In the genomic region with DNA sequence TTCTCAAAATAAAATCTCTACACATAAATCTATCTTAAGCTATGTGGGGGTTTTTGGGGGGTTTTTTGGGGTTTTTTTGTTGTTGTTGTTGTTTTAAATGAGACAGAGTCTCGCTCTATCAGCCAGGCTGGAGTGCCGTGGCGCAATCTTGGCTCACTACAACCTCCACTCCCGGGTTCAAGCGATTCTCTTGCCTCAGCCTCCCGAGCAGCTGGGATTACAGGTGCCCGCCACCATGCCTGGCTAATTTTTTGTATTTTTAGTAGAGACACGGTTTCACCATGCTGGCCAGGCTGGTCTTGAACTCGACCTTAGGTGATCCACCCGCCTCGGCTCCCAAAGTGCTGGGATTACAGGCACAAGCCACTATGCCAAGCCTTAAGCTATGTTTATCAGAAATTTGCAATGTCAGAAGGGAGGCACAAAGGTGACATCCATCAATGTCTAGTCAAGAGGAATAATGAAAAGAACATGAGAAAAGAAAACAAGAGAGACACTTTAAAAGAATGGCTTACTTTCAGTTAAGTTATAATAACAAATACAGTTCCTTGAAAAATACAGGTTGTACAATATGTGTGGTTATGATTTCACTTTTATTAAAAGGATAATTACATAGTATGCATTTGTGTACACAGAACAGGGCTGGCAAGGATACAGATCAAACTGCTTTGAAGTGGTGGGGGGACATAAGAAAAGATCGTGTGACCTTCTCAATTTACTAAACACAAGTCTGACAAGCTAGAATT, we compare ENCODE assay signal across 1 cellular context.
TF ChIP-seq lines count a peak whose summit lies in the region.

No MANE protein-coding gene starts in this region.

TF ChIP-seq in GM12878, 131 proteins besides CTCF, POLR2A, EP300 and RAD21 (continued from another document and continues in another):
- TF ChIP-seq, protein P1, sequence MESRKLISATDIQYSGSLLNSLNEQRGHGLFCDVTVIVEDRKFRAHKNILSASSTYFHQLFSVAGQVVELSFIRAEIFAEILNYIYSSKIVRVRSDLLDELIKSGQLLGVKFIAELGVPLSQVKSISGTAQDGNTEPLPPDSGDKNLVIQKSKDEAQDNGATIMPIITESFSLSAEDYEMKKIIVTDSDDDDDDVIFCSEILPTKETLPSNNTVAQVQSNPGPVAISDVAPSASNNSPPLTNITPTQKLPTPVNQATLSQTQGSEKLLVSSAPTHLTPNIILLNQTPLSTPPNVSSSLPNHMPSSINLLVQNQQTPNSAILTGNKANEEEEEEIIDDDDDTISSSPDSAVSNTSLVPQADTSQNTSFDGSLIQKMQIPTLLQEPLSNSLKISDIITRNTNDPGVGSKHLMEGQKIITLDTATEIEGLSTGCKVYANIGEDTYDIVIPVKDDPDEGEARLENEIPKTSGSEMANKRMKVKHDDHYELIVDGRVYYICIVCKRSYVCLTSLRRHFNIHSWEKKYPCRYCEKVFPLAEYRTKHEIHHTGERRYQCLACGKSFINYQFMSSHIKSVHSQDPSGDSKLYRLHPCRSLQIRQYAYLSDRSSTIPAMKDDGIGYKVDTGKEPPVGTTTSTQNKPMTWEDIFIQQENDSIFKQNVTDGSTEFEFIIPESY (IDR thresholded peaks at IDR 0.05) = peak; percentile 72
- TF ChIP-seq, protein P2, sequence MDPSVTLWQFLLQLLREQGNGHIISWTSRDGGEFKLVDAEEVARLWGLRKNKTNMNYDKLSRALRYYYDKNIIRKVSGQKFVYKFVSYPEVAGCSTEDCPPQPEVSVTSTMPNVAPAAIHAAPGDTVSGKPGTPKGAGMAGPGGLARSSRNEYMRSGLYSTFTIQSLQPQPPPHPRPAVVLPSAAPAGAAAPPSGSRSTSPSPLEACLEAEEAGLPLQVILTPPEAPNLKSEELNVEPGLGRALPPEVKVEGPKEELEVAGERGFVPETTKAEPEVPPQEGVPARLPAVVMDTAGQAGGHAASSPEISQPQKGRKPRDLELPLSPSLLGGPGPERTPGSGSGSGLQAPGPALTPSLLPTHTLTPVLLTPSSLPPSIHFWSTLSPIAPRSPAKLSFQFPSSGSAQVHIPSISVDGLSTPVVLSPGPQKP (IDR thresholded peaks at IDR 0.05; ENCODE audit: low read depth, low read length) = no peak
- TF ChIP-seq RB1 (IDR thresholded peaks at IDR 0.05; ENCODE audit: borderline replicate concordance) (0 out of 2 replicates have a peak, but pooled peaks have one; percentile 28), ZNF207 (IDR thresholded peaks at IDR 0.05; ENCODE audit: borderline replicate concordance) (no peak), SUZ12 (IDR thresholded peaks at IDR 0.05; ENCODE audit: unreplicated experiment) (no peak), ESRRA (IDR thresholded peaks at IDR 0.05; ENCODE audit: low read length) (no peak), NFIC (IDR thresholded peaks at IDR 0.05; ENCODE audit: low read depth, low read length) (peak; percentile 24; the same call in 1 of the 2 replicates), CHD2 (IDR thresholded peaks at IDR 0.05; ENCODE audit: borderline replicate concordance, low read depth, low read length) (no peak), ETV6 (conservative IDR thresholded peaks at IDR 0.05 in 1 of 2, IDR thresholded peaks at IDR 0.05 in 1 of 2; ENCODE audit: borderline replicate concordance in 1 of 2, low read depth in 1 of 2) (no peak), JUNB (IDR thresholded peaks at IDR 0.05) (no peak), CEBPB (IDR thresholded peaks at IDR 0.05; ENCODE audit: borderline replicate concordance in 1 of 2, low read depth in 2 of 2, low read length in 2 of 2) (no peak), MEF2A (IDR thresholded peaks at IDR 0.05; ENCODE audit: insufficient read depth, low read depth, low read length) (0 out of 2 replicates have a peak, but pooled peaks have one; percentile 33), IRF4 (IDR thresholded peaks at IDR 0.05; ENCODE audit: low read depth, low read length) (no peak), NR2C1 (IDR thresholded peaks at IDR 0.05) (no peak), HDGF (IDR thresholded peaks at IDR 0.05) (peak; percentile 71; the same call in 1 of the 2 replicates), STAT1 (conservative IDR thresholded peaks at IDR 0.05) (no peak)
- TF ChIP-seq, protein P3, sequence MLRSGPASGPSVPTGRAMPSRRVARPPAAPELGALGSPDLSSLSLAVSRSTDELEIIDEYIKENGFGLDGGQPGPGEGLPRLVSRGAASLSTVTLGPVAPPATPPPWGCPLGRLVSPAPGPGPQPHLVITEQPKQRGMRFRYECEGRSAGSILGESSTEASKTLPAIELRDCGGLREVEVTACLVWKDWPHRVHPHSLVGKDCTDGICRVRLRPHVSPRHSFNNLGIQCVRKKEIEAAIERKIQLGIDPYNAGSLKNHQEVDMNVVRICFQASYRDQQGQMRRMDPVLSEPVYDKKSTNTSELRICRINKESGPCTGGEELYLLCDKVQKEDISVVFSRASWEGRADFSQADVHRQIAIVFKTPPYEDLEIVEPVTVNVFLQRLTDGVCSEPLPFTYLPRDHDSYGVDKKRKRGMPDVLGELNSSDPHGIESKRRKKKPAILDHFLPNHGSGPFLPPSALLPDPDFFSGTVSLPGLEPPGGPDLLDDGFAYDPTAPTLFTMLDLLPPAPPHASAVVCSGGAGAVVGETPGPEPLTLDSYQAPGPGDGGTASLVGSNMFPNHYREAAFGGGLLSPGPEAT (IDR thresholded peaks at IDR 0.05; ENCODE audit: low read depth) = peak; percentile 24; the same call in 1 of the 2 replicates
- TF ChIP-seq, protein P4, sequence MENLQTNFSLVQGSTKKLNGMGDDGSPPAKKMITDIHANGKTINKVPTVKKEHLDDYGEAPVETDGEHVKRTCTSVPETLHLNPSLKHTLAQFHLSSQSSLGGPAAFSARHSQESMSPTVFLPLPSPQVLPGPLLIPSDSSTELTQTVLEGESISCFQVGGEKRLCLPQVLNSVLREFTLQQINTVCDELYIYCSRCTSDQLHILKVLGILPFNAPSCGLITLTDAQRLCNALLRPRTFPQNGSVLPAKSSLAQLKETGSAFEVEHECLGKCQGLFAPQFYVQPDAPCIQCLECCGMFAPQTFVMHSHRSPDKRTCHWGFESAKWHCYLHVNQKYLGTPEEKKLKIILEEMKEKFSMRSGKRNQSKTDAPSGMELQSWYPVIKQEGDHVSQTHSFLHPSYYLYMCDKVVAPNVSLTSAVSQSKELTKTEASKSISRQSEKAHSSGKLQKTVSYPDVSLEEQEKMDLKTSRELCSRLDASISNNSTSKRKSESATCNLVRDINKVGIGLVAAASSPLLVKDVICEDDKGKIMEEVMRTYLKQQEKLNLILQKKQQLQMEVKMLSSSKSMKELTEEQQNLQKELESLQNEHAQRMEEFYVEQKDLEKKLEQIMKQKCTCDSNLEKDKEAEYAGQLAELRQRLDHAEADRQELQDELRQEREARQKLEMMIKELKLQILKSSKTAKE (IDR thresholded peaks at IDR 0.05; ENCODE audit: low read depth, poor library complexity, severe bottlenecking) = no peak
- TF ChIP-seq, protein P5, sequence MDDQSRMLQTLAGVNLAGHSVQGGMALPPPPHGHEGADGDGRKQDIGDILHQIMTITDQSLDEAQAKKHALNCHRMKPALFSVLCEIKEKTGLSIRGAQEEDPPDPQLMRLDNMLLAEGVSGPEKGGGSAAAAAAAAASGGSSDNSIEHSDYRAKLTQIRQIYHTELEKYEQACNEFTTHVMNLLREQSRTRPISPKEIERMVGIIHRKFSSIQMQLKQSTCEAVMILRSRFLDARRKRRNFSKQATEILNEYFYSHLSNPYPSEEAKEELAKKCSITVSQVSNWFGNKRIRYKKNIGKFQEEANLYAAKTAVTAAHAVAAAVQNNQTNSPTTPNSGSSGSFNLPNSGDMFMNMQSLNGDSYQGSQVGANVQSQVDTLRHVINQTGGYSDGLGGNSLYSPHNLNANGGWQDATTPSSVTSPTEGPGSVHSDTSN (IDR thresholded peaks at IDR 0.05; ENCODE audit: insufficient replicate concordance, low read depth, low read length) = peak; percentile 24
- TF ChIP-seq, protein P6, sequence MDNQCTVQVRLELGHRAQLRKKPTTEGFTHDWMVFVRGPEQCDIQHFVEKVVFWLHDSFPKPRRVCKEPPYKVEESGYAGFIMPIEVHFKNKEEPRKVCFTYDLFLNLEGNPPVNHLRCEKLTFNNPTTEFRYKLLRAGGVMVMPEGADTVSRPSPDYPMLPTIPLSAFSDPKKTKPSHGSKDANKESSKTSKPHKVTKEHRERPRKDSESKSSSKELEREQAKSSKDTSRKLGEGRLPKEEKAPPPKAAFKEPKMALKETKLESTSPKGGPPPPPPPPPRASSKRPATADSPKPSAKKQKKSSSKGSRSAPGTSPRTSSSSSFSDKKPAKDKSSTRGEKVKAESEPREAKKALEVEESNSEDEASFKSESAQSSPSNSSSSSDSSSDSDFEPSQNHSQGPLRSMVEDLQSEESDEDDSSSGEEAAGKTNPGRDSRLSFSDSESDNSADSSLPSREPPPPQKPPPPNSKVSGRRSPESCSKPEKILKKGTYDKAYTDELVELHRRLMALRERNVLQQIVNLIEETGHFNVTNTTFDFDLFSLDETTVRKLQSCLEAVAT (IDR thresholded peaks at IDR 0.05) = peak; percentile 84; the same call in 1 of the 2 replicates
- TF ChIP-seq, protein P7, sequence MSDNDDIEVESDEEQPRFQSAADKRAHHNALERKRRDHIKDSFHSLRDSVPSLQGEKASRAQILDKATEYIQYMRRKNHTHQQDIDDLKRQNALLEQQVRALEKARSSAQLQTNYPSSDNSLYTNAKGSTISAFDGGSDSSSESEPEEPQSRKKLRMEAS (IDR thresholded peaks at IDR 0.05; ENCODE audit: low read depth, low read length) = no peak
- TF ChIP-seq, protein P8, sequence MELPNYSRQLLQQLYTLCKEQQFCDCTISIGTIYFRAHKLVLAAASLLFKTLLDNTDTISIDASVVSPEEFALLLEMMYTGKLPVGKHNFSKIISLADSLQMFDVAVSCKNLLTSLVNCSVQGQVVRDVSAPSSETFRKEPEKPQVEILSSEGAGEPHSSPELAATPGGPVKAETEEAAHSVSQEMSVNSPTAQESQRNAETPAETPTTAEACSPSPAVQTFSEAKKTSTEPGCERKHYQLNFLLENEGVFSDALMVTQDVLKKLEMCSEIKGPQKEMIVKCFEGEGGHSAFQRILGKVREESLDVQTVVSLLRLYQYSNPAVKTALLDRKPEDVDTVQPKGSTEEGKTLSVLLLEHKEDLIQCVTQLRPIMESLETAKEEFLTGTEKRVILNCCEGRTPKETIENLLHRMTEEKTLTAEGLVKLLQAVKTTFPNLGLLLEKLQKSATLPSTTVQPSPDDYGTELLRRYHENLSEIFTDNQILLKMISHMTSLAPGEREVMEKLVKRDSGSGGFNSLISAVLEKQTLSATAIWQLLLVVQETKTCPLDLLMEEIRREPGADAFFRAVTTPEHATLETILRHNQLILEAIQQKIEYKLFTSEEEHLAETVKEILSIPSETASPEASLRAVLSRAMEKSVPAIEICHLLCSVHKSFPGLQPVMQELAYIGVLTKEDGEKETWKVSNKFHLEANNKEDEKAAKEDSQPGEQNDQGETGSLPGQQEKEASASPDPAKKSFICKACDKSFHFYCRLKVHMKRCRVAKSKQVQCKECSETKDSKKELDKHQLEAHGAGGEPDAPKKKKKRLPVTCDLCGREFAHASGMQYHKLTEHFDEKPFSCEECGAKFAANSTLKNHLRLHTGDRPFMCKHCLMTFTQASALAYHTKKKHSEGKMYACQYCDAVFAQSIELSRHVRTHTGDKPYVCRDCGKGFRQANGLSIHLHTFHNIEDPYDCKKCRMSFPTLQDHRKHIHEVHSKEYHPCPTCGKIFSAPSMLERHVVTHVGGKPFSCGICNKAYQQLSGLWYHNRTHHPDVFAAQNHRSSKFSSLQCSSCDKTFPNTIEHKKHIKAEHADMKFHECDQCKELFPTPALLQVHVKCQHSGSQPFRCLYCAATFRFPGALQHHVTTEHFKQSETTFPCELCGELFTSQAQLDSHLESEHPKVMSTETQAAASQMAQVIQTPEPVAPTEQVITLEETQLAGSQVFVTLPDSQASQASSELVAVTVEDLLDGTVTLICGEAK (IDR thresholded peaks at IDR 0.05; ENCODE audit: borderline replicate concordance) = peak; percentile 32; the same call in 1 of the 2 replicates
- TF ChIP-seq, protein P9, sequence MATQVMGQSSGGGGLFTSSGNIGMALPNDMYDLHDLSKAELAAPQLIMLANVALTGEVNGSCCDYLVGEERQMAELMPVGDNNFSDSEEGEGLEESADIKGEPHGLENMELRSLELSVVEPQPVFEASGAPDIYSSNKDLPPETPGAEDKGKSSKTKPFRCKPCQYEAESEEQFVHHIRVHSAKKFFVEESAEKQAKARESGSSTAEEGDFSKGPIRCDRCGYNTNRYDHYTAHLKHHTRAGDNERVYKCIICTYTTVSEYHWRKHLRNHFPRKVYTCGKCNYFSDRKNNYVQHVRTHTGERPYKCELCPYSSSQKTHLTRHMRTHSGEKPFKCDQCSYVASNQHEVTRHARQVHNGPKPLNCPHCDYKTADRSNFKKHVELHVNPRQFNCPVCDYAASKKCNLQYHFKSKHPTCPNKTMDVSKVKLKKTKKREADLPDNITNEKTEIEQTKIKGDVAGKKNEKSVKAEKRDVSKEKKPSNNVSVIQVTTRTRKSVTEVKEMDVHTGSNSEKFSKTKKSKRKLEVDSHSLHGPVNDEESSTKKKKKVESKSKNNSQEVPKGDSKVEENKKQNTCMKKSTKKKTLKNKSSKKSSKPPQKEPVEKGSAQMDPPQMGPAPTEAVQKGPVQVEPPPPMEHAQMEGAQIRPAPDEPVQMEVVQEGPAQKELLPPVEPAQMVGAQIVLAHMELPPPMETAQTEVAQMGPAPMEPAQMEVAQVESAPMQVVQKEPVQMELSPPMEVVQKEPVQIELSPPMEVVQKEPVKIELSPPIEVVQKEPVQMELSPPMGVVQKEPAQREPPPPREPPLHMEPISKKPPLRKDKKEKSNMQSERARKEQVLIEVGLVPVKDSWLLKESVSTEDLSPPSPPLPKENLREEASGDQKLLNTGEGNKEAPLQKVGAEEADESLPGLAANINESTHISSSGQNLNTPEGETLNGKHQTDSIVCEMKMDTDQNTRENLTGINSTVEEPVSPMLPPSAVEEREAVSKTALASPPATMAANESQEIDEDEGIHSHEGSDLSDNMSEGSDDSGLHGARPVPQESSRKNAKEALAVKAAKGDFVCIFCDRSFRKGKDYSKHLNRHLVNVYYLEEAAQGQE (IDR thresholded peaks at IDR 0.05; ENCODE audit: low read depth, low read length) = no peak
- TF ChIP-seq, protein P10, sequence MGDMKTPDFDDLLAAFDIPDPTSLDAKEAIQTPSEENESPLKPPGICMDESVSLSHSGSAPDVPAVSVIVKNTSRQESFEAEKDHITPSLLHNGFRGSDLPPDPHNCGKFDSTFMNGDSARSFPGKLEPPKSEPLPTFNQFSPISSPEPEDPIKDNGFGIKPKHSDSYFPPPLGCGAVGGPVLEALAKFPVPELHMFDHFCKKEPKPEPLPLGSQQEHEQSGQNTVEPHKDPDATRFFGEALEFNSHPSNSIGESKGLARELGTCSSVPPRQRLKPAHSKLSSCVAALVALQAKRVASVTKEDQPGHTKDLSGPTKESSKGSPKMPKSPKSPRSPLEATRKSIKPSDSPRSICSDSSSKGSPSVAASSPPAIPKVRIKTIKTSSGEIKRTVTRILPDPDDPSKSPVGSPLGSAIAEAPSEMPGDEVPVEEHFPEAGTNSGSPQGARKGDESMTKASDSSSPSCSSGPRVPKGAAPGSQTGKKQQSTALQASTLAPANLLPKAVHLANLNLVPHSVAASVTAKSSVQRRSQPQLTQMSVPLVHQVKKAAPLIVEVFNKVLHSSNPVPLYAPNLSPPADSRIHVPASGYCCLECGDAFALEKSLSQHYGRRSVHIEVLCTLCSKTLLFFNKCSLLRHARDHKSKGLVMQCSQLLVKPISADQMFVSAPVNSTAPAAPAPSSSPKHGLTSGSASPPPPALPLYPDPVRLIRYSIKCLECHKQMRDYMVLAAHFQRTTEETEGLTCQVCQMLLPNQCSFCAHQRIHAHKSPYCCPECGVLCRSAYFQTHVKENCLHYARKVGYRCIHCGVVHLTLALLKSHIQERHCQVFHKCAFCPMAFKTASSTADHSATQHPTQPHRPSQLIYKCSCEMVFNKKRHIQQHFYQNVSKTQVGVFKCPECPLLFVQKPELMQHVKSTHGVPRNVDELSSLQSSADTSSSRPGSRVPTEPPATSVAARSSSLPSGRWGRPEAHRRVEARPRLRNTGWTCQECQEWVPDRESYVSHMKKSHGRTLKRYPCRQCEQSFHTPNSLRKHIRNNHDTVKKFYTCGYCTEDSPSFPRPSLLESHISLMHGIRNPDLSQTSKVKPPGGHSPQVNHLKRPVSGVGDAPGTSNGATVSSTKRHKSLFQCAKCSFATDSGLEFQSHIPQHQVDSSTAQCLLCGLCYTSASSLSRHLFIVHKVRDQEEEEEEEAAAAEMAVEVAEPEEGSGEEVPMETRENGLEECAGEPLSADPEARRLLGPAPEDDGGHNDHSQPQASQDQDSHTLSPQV (IDR thresholded peaks at IDR 0.05) = no peak
